ENCODE assay signal across 16 cellular contexts in genomic region chr2:233436691-233437438, GRCh38.
A peak's percentile ranks its signal among the peaks of the same experiment; 100 is the strongest.
DNase-seq lines count a peak whose midpoint lies in the region; ATAC-seq and TF ChIP-seq lines count a peak whose summit lies in the region.
"Had no signal": no experiment of that assay in that cellular context is flagged by ENCODE, and none has a peak within 500 bp of the region (broad histone marks: within the 10 kb centered on the region; RNA-seq: fewer than 3 reads in every experiment).

No MANE protein-coding gene starts in this region.

- peaks cover 6 to 87% (median 19%) of the 10 kb centered on the region in 3 donors for H3K36me3 Mint-ChIP-seq in naive thymus-derived CD8-positive, alpha-beta T cell
- H3K36me3 Mint-ChIP-seq in activated CD4-positive, alpha-beta memory T cell treated with anti-CD3 and anti-CD28 coated beads, Interleukin-2, amount 10 ng/mL, durations not matched to agents 7 days and 5 days (ENCODE audit: low read depth) = peaks cover 40% of the 10 kb centered on the region

- no peaks in the 10 kb centered on the region for H3K27me3 Mint-ChIP-seq in naive thymus-derived CD8-positive, alpha-beta T cell
- H3K27me3 Mint-ChIP-seq in activated CD4-positive, alpha-beta memory T cell treated with anti-CD3 and anti-CD28 coated beads, Interleukin-2, amount 10 ng/mL, durations not matched to agents 7 days and 5 days = no peaks in the 10 kb centered on the region
- H3K27me3 Mint-ChIP-seq: activated CD4-positive, alpha-beta memory T cell treated with anti-CD3 and anti-CD28 coated beads for 36 hours had no signal

- WGBS in transverse colon (ENCODE audit: low coverage in 1 of 2), 2 donors = 82 to 86% methylated on average over 2 to 17 of the region's 17 CpGs

- H3K4me3 Mint-ChIP-seq in naive thymus-derived CD8-positive, alpha-beta T cell = no peak overlapping the region
- H3K4me3 Mint-ChIP-seq in activated CD4-positive, alpha-beta memory T cell treated with anti-CD3 and anti-CD28 coated beads, Interleukin-2, amount 10 ng/mL, durations not matched to agents 7 days and 5 days = no peak overlapping the region
- H3K4me3 Mint-ChIP-seq: activated CD4-positive, alpha-beta memory T cell treated with anti-CD3 and anti-CD28 coated beads for 36 hours had no signal

- H3K27ac ChIP-seq in coronary artery (no peak overlapping the region), transverse colon (no peak overlapping the region)
- H3K27ac ChIP-seq: gastroesophageal sphincter, left lung, ovary had no signal

- H3K4me1 Mint-ChIP-seq in naive thymus-derived CD8-positive, alpha-beta T cell = peaks cover 17 to 36% (median 29%) of the 10 kb centered on the region in 4 donors
- peaks cover 6% of the 10 kb centered on the region for H3K4me1 Mint-ChIP-seq in activated CD4-positive, alpha-beta memory T cell treated with anti-CD3 and anti-CD28 coated beads, Interleukin-2, amount 10 ng/mL, durations not matched to agents 7 days and 5 days

- POLR2A ChIA-PET in naive thymus-derived CD8-positive, alpha-beta T cell (lab: Charles Lee) = interaction anchor here (1.2 to 3.3 kb wide), 3 partner anchors 11 to 17 kb away, joined by 4 to 13 read pairs (median 5); no protein-coding TSS in a partner anchor
- POLR2A ChIA-PET in activated CD4-positive, alpha-beta memory T cell treated with anti-CD3 and anti-CD28 coated beads, Interleukin-2, amount 10 ng/mL, durations not matched to agents 7 days and 5 days (lab: Charles Lee) = interaction anchor here (1.0 kb wide), 1 partner anchor 32 kb away, joined by 3 read pairs; no protein-coding TSS in a partner anchor

- H3K4me3 ChIP-seq in coronary artery (no peak overlapping the region), transverse colon (no peak overlapping the region), HAP-1 (no peak overlapping the region)
- H3K4me3 ChIP-seq: gastroesophageal sphincter, left lung, ovary had no signal

- H3K4me1 ChIP-seq in transverse colon = peaks cover 0 to 3% (median under 1%) of the 10 kb centered on the region in 4 donors
- H3K4me1 ChIP-seq in HAP-1 = no peaks in the 10 kb centered on the region
- H3K4me1 ChIP-seq: gastroesophageal sphincter, left lung had no signal

- H3K9me3 ChIP-seq in transverse colon = no peaks in the 10 kb centered on the region
- no peaks in the 10 kb centered on the region for H3K9me3 ChIP-seq in HAP-1
- H3K9me3 ChIP-seq: gastroesophageal sphincter, left lung, ovary had no signal

- no peak for TF ChIP-seq EP300 in transverse colon (IDR thresholded peaks at IDR 0.05; ENCODE audit: low read depth)

- in situ Hi-C loops in transverse colon (cut with MboI; ENCODE audit: low pct_ligation_motif_present in 1 of 4, low pct_unique_long_range_greater_than_20kb in 1 of 4, low sequenced_read_pairs in 3 of 4) = loop anchor here in 1 of 4 donors (25.0 kb wide), 1 partner anchor 150 kb away; no protein-coding TSS in a partner anchor
- in situ Hi-C loops in HAP-1 (cut with MboI; ENCODE audit: low sequenced_read_pairs) = no loop called here

- DNase-seq in activated effector memory CD4-positive, alpha-beta T cell treated with anti-CD3 and anti-CD28 coated beads, Interleukin-2, amount 50 U/mL, for 16 hours = peak; percentile 56
- DNase-seq in activated effector memory CD4-positive, alpha-beta T cell treated with Interleukin-2 at 50 U/mL for 16 hours = no peak
- peak; percentile 64 for DNase-seq in coronary artery (ENCODE audit: low spot score)
- peak in 1 of 10 donors; percentile 35 for DNase-seq in naive thymus-derived CD8-positive, alpha-beta T cell
- peak; percentile 4 for DNase-seq in transverse colon
- DNase-seq in HAP-1 (ENCODE audit: low spot score in 2 of 2) = no peak
- DNase-seq in EL = no peak
- no peak for DNase-seq in activated CD4-positive, alpha-beta memory T cell treated with anti-CD3 and anti-CD28 coated beads, Interleukin-2, amount 10 ng/mL, durations not matched to agents 7 days and 5 days
- DNase-seq: activated CD4-positive, alpha-beta memory T cell treated with anti-CD3 and anti-CD28 coated beads for 36 hours; amygdala; central memory CD4-positive, alpha-beta T cell; left lung; NCI-H526 treated with DMSO at 0.1 percent for 48 hours; T-helper 1 cell had no signal

- no peak for TF ChIP-seq POLR2A in transverse colon (IDR thresholded peaks at IDR 0.05)

- H3K27me3 ChIP-seq in transverse colon = no peaks in the 10 kb centered on the region
- H3K27me3 ChIP-seq in HAP-1 (ENCODE audit: low read depth) = no peaks in the 10 kb centered on the region
- H3K27me3 ChIP-seq: gastroesophageal sphincter, left lung, ovary had no signal

- CTCF ChIA-PET in activated CD4-positive, alpha-beta memory T cell treated with anti-CD3 and anti-CD28 coated beads, Interleukin-2, amount 10 ng/mL, durations not matched to agents 7 days and 5 days (lab: Charles Lee) = interaction anchor here (0.8 kb wide), 1 partner anchor 30 kb away, joined by 3 read pairs; no protein-coding TSS in a partner anchor

- H3K27ac Mint-ChIP-seq in naive thymus-derived CD8-positive, alpha-beta T cell = peak overlapping the region in 7 of 10 donors; percentile 31 to 65 (median 51)
- no peak overlapping the region for H3K27ac Mint-ChIP-seq in activated CD4-positive, alpha-beta memory T cell treated with anti-CD3 and anti-CD28 coated beads, Interleukin-2, amount 10 ng/mL, durations not matched to agents 7 days and 5 days
- H3K27ac Mint-ChIP-seq: activated CD4-positive, alpha-beta memory T cell treated with anti-CD3 and anti-CD28 coated beads for 36 hours had no signal

- TF ChIP-seq CTCF in coronary artery (IDR thresholded peaks at IDR 0.05) (no peak), transverse colon (IDR thresholded peaks at IDR 0.05) (no peak)

- no peak for ATAC-seq in naive thymus-derived CD8-positive, alpha-beta T cell
- ATAC-seq: gastroesophageal sphincter, left lung had no signal

- intact Hi-C loops in transverse colon (cut with DNase I; ENCODE audit: low total_unique reads) = no loop called here

- H3K36me3 ChIP-seq in transverse colon (peaks cover 0 to 13% (median 7%) of the 10 kb centered on the region in 4 donors), HAP-1 (replicated peaks) (peaks cover 8% of the 10 kb centered on the region)
- H3K36me3 ChIP-seq: ovary had no signal

- H3K9me3 Mint-ChIP-seq in naive thymus-derived CD8-positive, alpha-beta T cell = no peaks in the 10 kb centered on the region
- H3K9me3 Mint-ChIP-seq in activated CD4-positive, alpha-beta memory T cell treated with anti-CD3 and anti-CD28 coated beads, Interleukin-2, amount 10 ng/mL, durations not matched to agents 7 days and 5 days = no peaks in the 10 kb centered on the region
- H3K9me3 Mint-ChIP-seq: activated CD4-positive, alpha-beta memory T cell treated with anti-CD3 and anti-CD28 coated beads for 36 hours had no signal

Comparison
In these comparisons a context has a peak if more than half of its experiments do, and no peak if none do; other contexts are left out.
1. DNase-seq: peak in activated effector memory CD4-positive, alpha-beta T cell treated with anti-CD3 and anti-CD28 coated beads, Interleukin-2, amount 50 U/mL, for 16 hours (single experiment), coronary artery (single experiment) and transverse colon (single experiment); none in activated effector memory CD4-positive, alpha-beta T cell treated with Interleukin-2 at 50 U/mL for 16 hours (single experiment), HAP-1 (0 of 2), EL (single experiment) and activated CD4-positive, alpha-beta memory T cell treated with anti-CD3 and anti-CD28 coated beads, Interleukin-2, amount 10 ng/mL, durations not matched to agents 7 days and 5 days (single experiment).